In genomic region chrX:39577976-39578962, GRCh38 we compare ENCODE assay signal across 8 cellular contexts.
DNase-seq lines count a peak whose midpoint lies in the region; ATAC-seq and TF ChIP-seq lines count a peak whose summit lies in the region.

No MANE protein-coding gene starts in this region.

- peak; percentile 97 for ATAC-seq in GM21529 (IDR thresholded peaks at IDR 0.05; ENCODE audit: unreplicated experiment)
- peak; percentile 94 for ATAC-seq in activated T-helper 17 cell treated with anti-CD3 and anti-CD28 coated beads, Interleukin-2, amount 50 U/mL, for 72 hours (replicated peaks)

- no peaks in the 10 kb centered on the region for H3K27me3 Mint-ChIP-seq in activated T-helper 17 cell treated with anti-CD3 and anti-CD28 coated beads, Interleukin-2, amount 50 U/mL, for 72 hours

- H3K4me3 Mint-ChIP-seq in activated T-helper 17 cell treated with anti-CD3 and anti-CD28 coated beads, Interleukin-2, amount 50 U/mL, for 72 hours: peak overlapping the region; percentile 50

- no peak overlapping the region for H3K4me3 ChIP-seq in GM06990 (replicated peaks; ENCODE audit: low read depth, low read length)

- TF ChIP-seq CTCF in GM06990 (IDR thresholded peaks at IDR 0.05; ENCODE audit: insufficient read depth, low read length, poor library complexity, severe bottlenecking): no peak

- H3K27ac Mint-ChIP-seq in activated T-helper 17 cell treated with anti-CD3 and anti-CD28 coated beads, Interleukin-2, amount 50 U/mL, for 72 hours: peak overlapping the region; percentile 87

- DNase-seq in GM06990 (ENCODE audit: extremely low read depth, insufficient read length) (peak; percentile 41), M059J (ENCODE audit: low read depth) (peak; percentile 24), KG1 (lab: John Stamatoyannopoulos, UW) (no peak), NCI-H128 (lab: John Stamatoyannopoulos, UW; ENCODE audit: unreplicated experiment) (no peak), HuH-7 (ENCODE audit: low spot score) (no peak)
- DNase-seq in stimulated activated CD4-positive, alpha-beta T cell treated with anti-CD3 and anti-CD28 coated beads, Interleukin-2, amount 100 ng/mL, for 4 hours (ENCODE audit: low read depth): peak; percentile 5

- no peaks in the 10 kb centered on the region for H3K27me3 ChIP-seq in GM06990 (replicated peaks; ENCODE audit: control insufficient read depth, insufficient read depth, low read length)

- H3K36me3 ChIP-seq in GM06990 (ENCODE audit: control insufficient read depth, insufficient read depth, low read length): no peaks in the 10 kb centered on the region

- H3K4me1 Mint-ChIP-seq in activated T-helper 17 cell treated with anti-CD3 and anti-CD28 coated beads, Interleukin-2, amount 50 U/mL, for 72 hours: peaks cover 8% of the 10 kb centered on the region

- H3K36me3 Mint-ChIP-seq in activated T-helper 17 cell treated with anti-CD3 and anti-CD28 coated beads, Interleukin-2, amount 50 U/mL, for 72 hours (ENCODE audit: low read depth): no peaks in the 10 kb centered on the region

- H3K9me3 Mint-ChIP-seq in activated T-helper 17 cell treated with anti-CD3 and anti-CD28 coated beads, Interleukin-2, amount 50 U/mL, for 72 hours: no peaks in the 10 kb centered on the region

Comparison
In these comparisons a context has a peak if more than half of its experiments do, and no peak if none do; other contexts are left out.
1. DNase-seq: peak in GM06990 (single experiment), M059J (single experiment) and stimulated activated CD4-positive, alpha-beta T cell treated with anti-CD3 and anti-CD28 coated beads, Interleukin-2, amount 100 ng/mL, for 4 hours (single experiment); none in KG1 (single experiment), NCI-H128 (single experiment) and HuH-7 (single experiment).